ENCODE assay signal across 8 cellular contexts in genomic region chr2:199850718-199851498, GRCh38. TPM values are rescaled to one million over a fixed set of nuclear protein-coding genes. Genes with fewer than 3 reads are reported as not detected.
DNase-seq lines count a peak whose midpoint lies in the region; ATAC-seq, FAIRE-seq and TF ChIP-seq lines count a peak whose summit lies in the region.

Gene FTCDNL1 (minus strand): TSS chr2:199851192. CDS start chr2:199848962, 2,230 bp downstream.

- peak within 1 kb of the TSS; percentile 87 for H2AFZ ChIP-seq in OCI-LY7 (ENCODE audit: low read length)

- POLR2A ChIA-PET in OCI-LY7 (lab: Charles Lee), result interaction anchor here (0.6 kb wide), 1 partner anchor 114 kb away, joined by 3 read pairs; no protein-coding TSS in a partner anchor

- H3K27ac Mint-ChIP-seq in nephron, result peak within 1 kb of the TSS; percentile 8 to 28 (median 9)
- peak within 1 kb of the TSS; percentile 94 for H3K27ac Mint-ChIP-seq in stimulated activated naive CD8-positive, alpha-beta T cell treated with anti-CD3 and anti-CD28 coated beads, Interleukin-15, Interleukin-2, amounts not matched to agents 100 ng/mL and 50 ng/mL, for 24 hours

- H3K9me3 Mint-ChIP-seq in activated T-cell treated with anti-CD3 and anti-CD28 coated beads, Interleukin-2, amount 50 U/mL, for 4 hours, result no peaks in the 10 kb centered on the region
- no peaks in the 10 kb centered on the region for H3K9me3 Mint-ChIP-seq in nephron
- H3K9me3 Mint-ChIP-seq in stimulated activated naive CD8-positive, alpha-beta T cell treated with anti-CD3 and anti-CD28 coated beads, Interleukin-15, Interleukin-2, amounts not matched to agents 100 ng/mL and 50 ng/mL, for 24 hours, result no peaks in the 10 kb centered on the region

- H3K27me3 Mint-ChIP-seq in activated T-cell treated with anti-CD3 and anti-CD28 coated beads, Interleukin-2, amount 50 U/mL, for 4 hours (ENCODE audit: low read depth), result no peaks in the 10 kb centered on the region
- H3K27me3 Mint-ChIP-seq in nephron (ENCODE audit: low read depth), result peaks cover 72% of the 10 kb centered on the region
- H3K27me3 Mint-ChIP-seq in stimulated activated naive CD8-positive, alpha-beta T cell treated with anti-CD3 and anti-CD28 coated beads, Interleukin-15, Interleukin-2, amounts not matched to agents 100 ng/mL and 50 ng/mL, for 24 hours, result peaks cover 8% of the 10 kb centered on the region

- H3K36me3 Mint-ChIP-seq in activated T-cell treated with anti-CD3 and anti-CD28 coated beads, Interleukin-2, amount 50 U/mL, for 4 hours (ENCODE audit: insufficient read depth), result no peaks in the 10 kb centered on the region
- no peaks in the 10 kb centered on the region for H3K36me3 Mint-ChIP-seq in nephron (ENCODE audit: low read depth)
- no peaks in the 10 kb centered on the region for H3K36me3 Mint-ChIP-seq in stimulated activated naive CD8-positive, alpha-beta T cell treated with anti-CD3 and anti-CD28 coated beads, Interleukin-15, Interleukin-2, amounts not matched to agents 100 ng/mL and 50 ng/mL, for 24 hours (ENCODE audit: low read depth)

- peak within 1 kb of the TSS; percentile 71 for H3K4me3 ChIP-seq in OCI-LY7 (ENCODE audit: low read depth, low read length, poor library complexity, severe bottlenecking)

- peaks cover 4% of the 10 kb centered on the region for H3K4me1 ChIP-seq in OCI-LY7 (ENCODE audit: insufficient read depth, low read length, poor library complexity, severe bottlenecking)

- no peaks in the 10 kb centered on the region for H4K20me1 ChIP-seq in OCI-LY7 (ENCODE audit: insufficient read depth, low read length)

- H3K9me3 ChIP-seq in OCI-LY7 (ENCODE audit: low read length), result no peaks in the 10 kb centered on the region

- CTCF ChIA-PET in OCI-LY7 (lab: Charles Lee; ENCODE audit: unreplicated experiment), result no interaction called here

- no peaks in the 10 kb centered on the region for H3K9me2 ChIP-seq in OCI-LY7 (ENCODE audit: insufficient read depth, low read length)

- no peaks in the 10 kb centered on the region for H3K36me3 ChIP-seq in OCI-LY7 (ENCODE audit: insufficient read depth, low read length)

- no peaks in the 10 kb centered on the region for H3K79me2 ChIP-seq in OCI-LY7 (ENCODE audit: insufficient read depth, low read depth, low read length)

- peak within 1 kb of the TSS; percentile 78 for H3K4me2 ChIP-seq in OCI-LY7 (ENCODE audit: low read length)

- H3K27ac ChIP-seq in OCI-LY7 (ENCODE audit: low read depth, low read length, poor library complexity, severe bottlenecking), result no peak within 1 kb of the TSS

- FAIRE-seq in D721Med (lab: Jason Lieb, UNC), result no peak

- no TSS peak for BruUV-seq in OCI-LY7 (replicated peaks; lab: Mats Ljungman, UMichigan)

- ATAC-seq in GM19467 (IDR thresholded peaks at IDR 0.05; ENCODE audit: unreplicated experiment), result peak; percentile 97
- ATAC-seq in activated T-cell treated with anti-CD3 and anti-CD28 coated beads, Interleukin-2, amount 50 U/mL, for 4 hours, result peak; percentile 97

- intact Hi-C loops in OCI-LY7 (cut with micrococcal nuclease; ENCODE audit: unreplicated experiment), result no loop called here

- peak within 1 kb of the TSS; percentile 90 for H3K4me3 Mint-ChIP-seq in activated T-cell treated with anti-CD3 and anti-CD28 coated beads, Interleukin-2, amount 50 U/mL, for 4 hours
- H3K4me3 Mint-ChIP-seq in nephron, result peak within 1 kb of the TSS; percentile 90 to 98 (median 98)
- peak within 1 kb of the TSS; percentile 95 for H3K4me3 Mint-ChIP-seq in stimulated activated naive CD8-positive, alpha-beta T cell treated with anti-CD3 and anti-CD28 coated beads, Interleukin-15, Interleukin-2, amounts not matched to agents 100 ng/mL and 50 ng/mL, for 24 hours

- DNase-seq in D721Med (ENCODE audit: insufficient read length, low spot score) (no peak), HK-2 (ENCODE audit: unreplicated experiment) (peak; percentile 66), OCI-LY7 (ENCODE audit: low spot score) (peak; percentile 59), fibroblast of gingiva (ENCODE audit: low read depth) (peak; percentile 55)
- peak; percentile 56 for DNase-seq in activated T-cell treated with anti-CD3 and anti-CD28 coated beads, Interleukin-2, amount 50 U/mL, for 4 hours

- TF ChIP-seq CTCF in D721Med (IDR thresholded peaks at IDR 0.05; ENCODE audit: insufficient read depth, missing control alignments) (peak; percentile 47), OCI-LY7 (conservative IDR thresholded peaks at IDR 0.05; ENCODE audit: low read length) (peak; percentile 77), nephron (IDR thresholded peaks at IDR 0.05; ENCODE audit: unreplicated experiment in 3 of 3) (peak; percentile 48 to 67 (median 50))

- peaks cover 7% of the 10 kb centered on the region for H3K4me1 Mint-ChIP-seq in activated T-cell treated with anti-CD3 and anti-CD28 coated beads, Interleukin-2, amount 50 U/mL, for 4 hours (ENCODE audit: low read depth)
- H3K4me1 Mint-ChIP-seq in nephron, result peaks cover 5% of the 10 kb centered on the region
- H3K4me1 Mint-ChIP-seq in stimulated activated naive CD8-positive, alpha-beta T cell treated with anti-CD3 and anti-CD28 coated beads, Interleukin-15, Interleukin-2, amounts not matched to agents 100 ng/mL and 50 ng/mL, for 24 hours (ENCODE audit: low read depth), result peaks cover 11% of the 10 kb centered on the region

RNA-seq across cellular contexts. Expression of gene FTCDNL1, which starts in this region (rescaled TPM):
- 0.54 and 0.90 TPM in 2 replicates for total RNA-seq in OCI-LY7 (2014; rRNA removed; shearing (Covaris generic))
- total RNA-seq in OCI-LY7 (2022), result 0.40 and 1.6 TPM in 2 replicates
- total RNA-seq in activated T-cell treated with anti-CD3 and anti-CD28 coated beads, Interleukin-2, amount 50 U/mL, for 4 hours, result 1 to 10 TPM; 2.2 to 2.6 (median 2.3) TPM
